8 cellular contexts compared by ENCODE assay signal in genomic region chr19:8308891-8309291, GRCh38. TPM values are rescaled to one million over a fixed set of nuclear protein-coding genes. Genes with fewer than 3 reads are reported as not detected.
DNase-seq lines count a peak whose midpoint lies in the region; ATAC-seq, FAIRE-seq and TF ChIP-seq lines count a peak whose summit lies in the region.

No MANE protein-coding gene starts in this region.

- CTCF ChIA-PET in A549 (lab: Yijun Ruan, JAX): no interaction called here

- H3F3A ChIP-seq in MM.1S (ENCODE audit: insufficient read depth, low read length): peaks cover 3% of the 10 kb centered on the region; the same call in 1 of the 2 replicates

- peak overlapping the region; percentile 74 to 85 for H3K27ac Mint-ChIP-seq in natural killer cell

- H3K27me3 ChIP-seq in MM.1S (replicated peaks; ENCODE audit: insufficient read depth, low read length) (no peaks in the 10 kb centered on the region), ectodermal cell (ENCODE audit: control insufficient read depth, insufficient read depth, low read length, poor library complexity, severe bottlenecking) (no peaks in the 10 kb centered on the region)

- no peak for ATAC-seq in A549
- no peak for ATAC-seq in natural killer cell

- no peaks in the 10 kb centered on the region for H3K9me3 ChIP-seq in A549
- no peaks in the 10 kb centered on the region for H3K9me3 ChIP-seq in MM.1S (replicated peaks; ENCODE audit: insufficient read depth, low read length)
- no peaks in the 10 kb centered on the region for H3K9me3 ChIP-seq in ectodermal cell (ENCODE audit: control insufficient read depth, low read length)

- H3K36me3 ChIP-seq in MM.1S (replicated peaks; ENCODE audit: insufficient read depth, low read length) (peaks cover 8% of the 10 kb centered on the region), ectodermal cell (ENCODE audit: control insufficient read depth, insufficient read depth, low read length) (peaks cover 5% of the 10 kb centered on the region)

- H3K4me3 ChIP-seq in A549 (peak overlapping the region; percentile 53; the same call in 1 of the 3 replicates), MM.1S (ENCODE audit: low read length) (peak overlapping the region; percentile 83), ectodermal cell (ENCODE audit: insufficient read depth, low read depth, low read length) (peak overlapping the region; percentile 63)

- no peaks in the 10 kb centered on the region for H3K27me3 Mint-ChIP-seq in natural killer cell (ENCODE audit: low read depth in 2 of 2)

- peak overlapping the region; percentile 95 for H3K4me2 ChIP-seq in A549
- H3K4me2 ChIP-seq in MM.1S (ENCODE audit: low read depth, low read length): peak overlapping the region; percentile 94

- H3K9me3 Mint-ChIP-seq in natural killer cell: no peaks in the 10 kb centered on the region

- H3K9me2 ChIP-seq in MM.1S (replicated peaks; ENCODE audit: insufficient read depth, low read length): no peaks in the 10 kb centered on the region

- TF ChIP-seq EP300 in A549 (IDR thresholded peaks at IDR 0.05): no peak

- peak overlapping the region in 1 of 2 experiments; percentile 92; a peak in 4 of 6 replicates for H3K27ac ChIP-seq in A549
- no peak overlapping the region for H3K27ac ChIP-seq in MM.1S (ENCODE audit: low read length)
- no peak overlapping the region for H3K27ac ChIP-seq in ectodermal cell (ENCODE audit: insufficient read depth, low read depth, low read length, poor library complexity, severe bottlenecking)

- no peak for FAIRE-seq in A549 (lab: Jason Lieb, UNC)

- intact Hi-C loops in natural killer cell (cut with micrococcal nuclease): loop anchor here (1.0 to 5.0 kb wide), 2 partner anchors 12 to 1112 kb away; partner anchors contain the start of genes NDUFA7 and RPS28

- DNase-seq in A549 (ENCODE audit: low read depth in 1 of 2, low spot score in 1 of 2): no peak
- no peak for DNase-seq in MM.1S
- DNase-seq in natural killer cell: no peak
- DNase-seq in iPS-NIHi11 (ENCODE audit: low spot score): no peak
- no peak for DNase-seq in NCI-H1694 treated with DMSO at 0.1 percent for 48 hours (lab: John Stamatoyannopoulos, UW)
- no peak for DNase-seq in kidney tubule cell (ENCODE audit: low spot score)
- no peak for DNase-seq in NCI-H510A (lab: John Stamatoyannopoulos, UW)

- H4K20me1 ChIP-seq in MM.1S (ENCODE audit: insufficient read depth, low read length): no peaks in the 10 kb centered on the region

- no peak overlapping the region for H3K9ac ChIP-seq in MM.1S (ENCODE audit: low read length)

- peaks cover 47% of the 10 kb centered on the region for H3K79me2 ChIP-seq in MM.1S (ENCODE audit: low read length)

- H3K4me3 Mint-ChIP-seq in natural killer cell: peak overlapping the region; percentile 86

- peaks cover 32 to 41% of the 10 kb centered on the region in 2 donors for H3K4me1 Mint-ChIP-seq in natural killer cell

- H3K36me3 Mint-ChIP-seq in natural killer cell: no peaks in the 10 kb centered on the region

- 71% methylated on average over 17 of the region's 17 CpGs for WGBS in A549 (ENCODE audit: missing lambda C conversion rate)
- WGBS in ectodermal cell, 2 experiments: 75 to 78% methylated on average over 17 of the region's 17 CpGs

- H2AFZ ChIP-seq in MM.1S (ENCODE audit: low read length): no peak overlapping the region

- TF ChIP-seq CTCF in A549 (IDR thresholded peaks at IDR 0.05) (no peak), MM.1S (IDR thresholded peaks at IDR 0.05; ENCODE audit: low read length) (no peak), natural killer cell (IDR thresholded peaks at IDR 0.05) (no peak)

- POLR2A ChIA-PET in A549 (lab: Yijun Ruan, JAX): no interaction called here

- TF ChIP-seq POLR2A in A549 (IDR thresholded peaks at IDR 0.05; ENCODE audit: low read length): no peak

- no peak for TF ChIP-seq RAD21 in A549 (conservative IDR thresholded peaks at IDR 0.05 in 1 of 2, IDR thresholded peaks at IDR 0.05 in 1 of 2)

- H3K4me1 ChIP-seq in A549 (peaks cover 20% of the 10 kb centered on the region), MM.1S (ENCODE audit: low read length) (peaks cover 6% of the 10 kb centered on the region), ectodermal cell (ENCODE audit: control insufficient read depth, insufficient read depth, low read length) (no peaks in the 10 kb centered on the region)

TF ChIP-seq in A549, 52 proteins besides CTCF, POLR2A, EP300 and RAD21:
- no peak for TF ChIP-seq USF2 (IDR thresholded peaks at IDR 0.05)

RNA-seq across cellular contexts. Expression of gene CD320, which starts 0.7 kb away (rescaled TPM):
- polyA plus RNA-seq in A549 (2011; rRNA removed) (27.4 and 28.8 TPM in 2 replicates), A549 (2017; fragmentation: RNase III; extraction: RNeasy Plus Mini Kit Qiagen cat#74134 plus additional on column Dnase treatment) (51.9 to 54.2 TPM (median 54.1 TPM) in 3 replicates)
- polyA plus RNA-seq in A549 (2012; cell fraction: cytosol; rRNA removed): 130 and 158 TPM in 2 replicates
- 175 and 229 TPM in 2 replicates for polyA plus RNA-seq in A549 (2012; cell fraction: nucleus; rRNA removed)
- 11.4 and 16.0 TPM in 2 replicates for polyA minus RNA-seq in A549 (2011; rRNA and poly(A)+ RNA removed)
- 47.5 TPM for polyA plus RNA-seq in ectodermal cell (2013, experiment 1 of 4)
- 38.6 TPM for polyA plus RNA-seq in ectodermal cell (2013, experiment 2 of 4)
- 37.3 TPM for polyA plus RNA-seq in ectodermal cell (2013, experiment 3 of 4)
- 38.3 TPM for polyA plus RNA-seq in ectodermal cell (2013, experiment 4 of 4)
- total RNA-seq in natural killer cell: 10 to 100 TPM; 17.0 to 47.1 (median 38.7) TPM

RNA-seq across cellular contexts. Expression of gene NDUFA7, which starts 12.3 kb away (rescaled TPM):
- 29.7 and 44.5 TPM in 2 replicates for polyA plus RNA-seq in A549 (2011; rRNA removed)
- 88.3 and 93.3 TPM in 2 replicates for polyA plus RNA-seq in A549 (2012; cell fraction: cytosol; rRNA removed)
- 74.6 and 91.8 TPM in 2 replicates for polyA plus RNA-seq in A549 (2012; cell fraction: nucleus; rRNA removed)
- 29.0 to 44.0 TPM (median 40.2 TPM) in 3 replicates for polyA plus RNA-seq in A549 (2017; fragmentation: RNase III; extraction: RNeasy Plus Mini Kit Qiagen cat#74134 plus additional on column Dnase treatment)
- polyA minus RNA-seq in A549 (2011; rRNA and poly(A)+ RNA removed): 35.1 and 58.5 TPM in 2 replicates
- 127 TPM for polyA plus RNA-seq in ectodermal cell (2013, experiment 1 of 4)
- 134 TPM for polyA plus RNA-seq in ectodermal cell (2013, experiment 2 of 4)
- polyA plus RNA-seq in ectodermal cell (2013, experiment 3 of 4): 112 TPM
- 131 TPM for polyA plus RNA-seq in ectodermal cell (2013, experiment 4 of 4)
- 10 to 100 TPM; 19.3 to 28.5 (median 28.4) TPM for total RNA-seq in natural killer cell

RNA-seq across cellular contexts. Expression of gene RPS28, which starts 12.4 kb away (rescaled TPM):
- 374 and 406 TPM in 2 replicates for polyA plus RNA-seq in A549 (2011; rRNA removed)
- 710 and 713 TPM in 2 replicates for polyA plus RNA-seq in A549 (2012; cell fraction: cytosol; rRNA removed)
- polyA plus RNA-seq in A549 (2012; cell fraction: nucleus; rRNA removed): 369 and 438 TPM in 2 replicates
- polyA plus RNA-seq in A549 (2017; fragmentation: RNase III; extraction: RNeasy Plus Mini Kit Qiagen cat#74134 plus additional on column Dnase treatment): 399 to 449 TPM (median 404 TPM) in 3 replicates
- polyA minus RNA-seq in A549 (2011; rRNA and poly(A)+ RNA removed): 95.9 and 197 TPM in 2 replicates
- polyA plus RNA-seq in ectodermal cell (2013, experiment 1 of 4): 1,396 TPM
- polyA plus RNA-seq in ectodermal cell (2013, experiment 2 of 4): 1,388 TPM
- polyA plus RNA-seq in ectodermal cell (2013, experiment 3 of 4): 1,341 TPM
- 1,493 TPM for polyA plus RNA-seq in ectodermal cell (2013, experiment 4 of 4)
- total RNA-seq in natural killer cell: 1,000 to 10,000 TPM; 1,133 to 1,486 (median 1,403) TPM

RNA-seq across cellular contexts. Expression of gene KANK3, which starts 34.2 kb away (rescaled TPM):
- polyA plus RNA-seq in A549 (2011; rRNA removed) (1.0 and 1.2 TPM in 2 replicates), A549 (2017; fragmentation: RNase III; extraction: RNeasy Plus Mini Kit Qiagen cat#74134 plus additional on column Dnase treatment) (1.5 to 1.6 TPM (median 1.5 TPM) in 3 replicates)
- polyA plus RNA-seq in A549 (2012; cell fraction: cytosol; rRNA removed): 2.1 and 2.8 TPM in 2 replicates
- polyA plus RNA-seq in A549 (2012; cell fraction: nucleus; rRNA removed): 4.1 and 5.7 TPM in 2 replicates
- polyA minus RNA-seq in A549 (2011; rRNA and poly(A)+ RNA removed): 1.2 and 1.5 TPM in 2 replicates
- polyA plus RNA-seq in ectodermal cell (2013, experiment 1 of 4): 1.2 TPM
- 0.59 TPM for polyA plus RNA-seq in ectodermal cell (2013, experiment 2 of 4)
- 0.43 TPM for polyA plus RNA-seq in ectodermal cell (2013, experiment 3 of 4)
- 0.93 TPM for polyA plus RNA-seq in ectodermal cell (2013, experiment 4 of 4)
- total RNA-seq in natural killer cell: 10 to 100 TPM in 1 of 3 donors, 1 to 10 TPM in 2; 5.7 to 16.9 (median 8.4) TPM

RNA-seq across cellular contexts. Expression of gene ANGPTL4, which starts 55.1 kb away (rescaled TPM):
- polyA plus RNA-seq in A549 (2011; rRNA removed) (30.8 and 32.6 TPM in 2 replicates), A549 (2017; fragmentation: RNase III; extraction: RNeasy Plus Mini Kit Qiagen cat#74134 plus additional on column Dnase treatment) (12.3 to 18.1 TPM (median 15.1 TPM) in 3 replicates)
- 48.7 and 67.4 TPM in 2 replicates for polyA plus RNA-seq in A549 (2012; cell fraction: cytosol; rRNA removed)
- polyA plus RNA-seq in A549 (2012; cell fraction: nucleus; rRNA removed): 203 and 238 TPM in 2 replicates
- 15.6 and 19.4 TPM in 2 replicates for polyA minus RNA-seq in A549 (2011; rRNA and poly(A)+ RNA removed)
- polyA plus RNA-seq in ectodermal cell (2013, experiment 1 of 4): 15.6 TPM
- polyA plus RNA-seq in ectodermal cell (2013, experiment 2 of 4): 10.1 TPM
- polyA plus RNA-seq in ectodermal cell (2013, experiment 3 of 4): 11.6 TPM
- 13.5 TPM for polyA plus RNA-seq in ectodermal cell (2013, experiment 4 of 4)
- total RNA-seq in natural killer cell: not detected
